ENCODE assay signal across 14 cellular contexts in genomic region chr3:169659096-169659521, GRCh38. TPM values are rescaled to one million over a fixed set of nuclear protein-coding genes. Genes with fewer than 3 reads are reported as not detected.
DNase-seq lines count a peak whose midpoint lies in the region; ATAC-seq and TF ChIP-seq lines count a peak whose summit lies in the region.
"Had no signal": no experiment of that assay in that cellular context is flagged by ENCODE, and none has a peak within 500 bp of the region (broad histone marks: within the 10 kb centered on the region; RNA-seq: fewer than 3 reads in every experiment).

No MANE protein-coding gene starts in this region.

- peaks cover 3% of the 10 kb centered on the region; the same call in 1 of the 2 replicates for H3K4me1 ChIP-seq in BE2C
- peaks cover 38% of the 10 kb centered on the region for H3K4me1 ChIP-seq in HUES64 (ENCODE audit: insufficient read depth, low read length)
- no peaks in the 10 kb centered on the region for H3K4me1 ChIP-seq in cardiac muscle cell (ENCODE audit: low read depth)
- H3K4me1 ChIP-seq: prostate gland had no signal

- ATAC-seq in HG02610 (IDR thresholded peaks at IDR 0.05; ENCODE audit: unreplicated experiment) = no peak

- peaks cover 44% of the 10 kb centered on the region for H3K4me1 Mint-ChIP-seq in nephron

- H3K36me3 ChIP-seq in BE2C = no peaks in the 10 kb centered on the region
- H3K36me3 ChIP-seq in HUES64 (ENCODE audit: insufficient read depth, low read length) = no peaks in the 10 kb centered on the region
- no peaks in the 10 kb centered on the region for H3K36me3 ChIP-seq in cardiac muscle cell
- H3K36me3 ChIP-seq: BLaER1 treated with 17β-estradiol and CSF1 and Interleukin-3, amounts not matched to agents 10 nM and 100 nM; prostate gland had no signal

- no peaks in the 10 kb centered on the region for H3K9me3 ChIP-seq in BE2C
- H3K9me3 ChIP-seq in HUES64 (ENCODE audit: insufficient read depth, low read depth, low read length) = no peaks in the 10 kb centered on the region
- no peaks in the 10 kb centered on the region for H3K9me3 ChIP-seq in cardiac muscle cell (ENCODE audit: low read depth)
- H3K9me3 ChIP-seq: BLaER1 treated with 17β-estradiol and CSF1 and Interleukin-3, amounts not matched to agents 10 nM and 100 nM; prostate gland had no signal

- no peaks in the 10 kb centered on the region for H3K9me3 Mint-ChIP-seq in nephron

- H3K4me3 ChIP-seq in BE2C (ENCODE audit: low read depth, low read length) (peak overlapping the region; percentile 26; the same call in 1 of the 2 replicates), HUES64 (ENCODE audit: low read length) (peak overlapping the region; percentile 69), cardiac muscle cell (peak overlapping the region; percentile 3)
- H3K4me3 ChIP-seq: BLaER1 treated with 17β-estradiol and CSF1 and Interleukin-3, amounts not matched to agents 10 nM and 100 nM; prostate gland had no signal

- H3K27me3 ChIP-seq in BE2C = peaks cover 73% of the 10 kb centered on the region
- peaks cover 74% of the 10 kb centered on the region for H3K27me3 ChIP-seq in HUES64 (ENCODE audit: insufficient read depth, low read length)
- H3K27me3 ChIP-seq in cardiac muscle cell = peaks cover 49% of the 10 kb centered on the region

- H3K27ac Mint-ChIP-seq in nephron = peak overlapping the region; percentile 62 to 93 (median 85)

- H3K9ac ChIP-seq in HUES64 (ENCODE audit: low read depth, low read length) = no peak overlapping the region
- H3K9ac ChIP-seq: BLaER1 treated with 17β-estradiol and CSF1 and Interleukin-3, amounts not matched to agents 10 nM and 100 nM had no signal

- no peak for DNase-seq in BE2C
- DNase-seq in cardiac muscle cell (ENCODE audit: low read depth in 1 of 2, low spot score in 1 of 2) = peak in 1 of 2 donors; percentile 29
- no peak for DNase-seq in head of caudate nucleus
- no peak for DNase-seq in putamen (ENCODE audit: low spot score)
- no peak for DNase-seq in NCI-H2081 (lab: John Stamatoyannopoulos, UW)
- DNase-seq: caudate nucleus, Karpas-422, NCI-H2171 treated with DMSO at 0.1 percent for 48 hours had no signal

- H3K36me3 Mint-ChIP-seq in nephron (ENCODE audit: low read depth) = peaks cover 3% of the 10 kb centered on the region

- intact Hi-C loops in head of caudate nucleus (cut with DNase I) = no loop called here

- under 1% methylated on average over 5 of the region's 5 CpGs for WGBS in HUES64

- H3K27ac ChIP-seq in HUES64 (ENCODE audit: low read depth, low read length) = no peak overlapping the region
- no peak overlapping the region for H3K27ac ChIP-seq in cardiac muscle cell
- H3K27ac ChIP-seq: BLaER1 treated with 17β-estradiol and CSF1 and Interleukin-3, amounts not matched to agents 10 nM and 100 nM; prostate gland had no signal

- peaks cover 89% of the 10 kb centered on the region for H3K27me3 Mint-ChIP-seq in nephron (ENCODE audit: low read depth)

- peak overlapping the region; percentile 55 to 95 (median 60) for H3K4me3 Mint-ChIP-seq in nephron

- TF ChIP-seq CTCF in BE2C (IDR thresholded peaks at IDR 0.05; ENCODE audit: low read depth, low read length) (no peak), cardiac muscle cell (IDR thresholded peaks at IDR 0.05; ENCODE audit: low read depth, low read length) (no peak), nephron (IDR thresholded peaks at IDR 0.05; ENCODE audit: unreplicated experiment in 3 of 3) (no peak)

RNA-seq across cellular contexts. Expression of gene MECOM, which starts 4.4 kb away (rescaled TPM):
- polyA plus RNA-seq in BE2C (2012; ENCODE audit: insufficient read depth, insufficient read length, low read depth) = 5.1 TPM
- polyA plus RNA-seq in HUES64 (2013, experiment 1 of 2) = 3.0 TPM
- polyA plus RNA-seq in HUES64 (2013, experiment 2 of 2) = 3.2 TPM
- total RNA-seq in cardiac muscle cell = 10.4 and 10.9 TPM in 2 replicates
- polyA plus RNA-seq in cardiac muscle cell = 6.1 and 11.1 TPM in 2 replicates
- total RNA-seq: OCI-LY7 had no signal

Comparison
In these comparisons a context has a peak if more than half of its experiments do, and no peak if none do; other contexts are left out.
1. H3K4me3 ChIP-seq: peak in every context shown above with its lines; median percentile 69 in HUES64; 26 in BE2C; 3 in cardiac muscle cell.